ENCODE assay signal across 21 cellular contexts in the genomic region with DNA sequence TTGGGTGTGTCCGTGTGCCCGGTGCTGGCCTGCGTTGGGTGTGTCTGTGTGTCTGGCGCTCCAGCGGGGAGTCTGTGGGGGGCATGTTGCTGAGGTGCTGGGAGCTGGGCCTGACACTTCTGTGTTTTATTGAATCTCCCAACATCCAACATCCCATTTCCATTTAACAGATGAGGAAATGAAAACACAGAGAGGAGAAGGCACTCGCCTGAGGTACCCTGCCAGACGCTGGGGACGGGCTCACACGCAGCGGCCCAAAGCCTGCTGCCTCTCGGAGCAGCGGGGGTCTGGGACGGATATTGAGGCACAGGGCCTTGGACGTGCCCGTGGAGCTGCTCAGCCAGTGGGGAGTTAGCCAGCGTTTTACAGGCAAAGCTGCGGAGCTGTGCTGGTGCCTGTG.
A peak's percentile ranks its signal among the peaks of the same experiment; 100 is the strongest.
DNase-seq lines count a peak whose midpoint lies in the region; ATAC-seq and TF ChIP-seq lines count a peak whose summit lies in the region.
"Had no signal": no experiment of that assay in that cellular context is flagged by ENCODE, and none has a peak within 500 bp of the region (broad histone marks: within the 10 kb centered on the region; RNA-seq: fewer than 3 reads in every experiment).

No MANE protein-coding gene starts in this region.

- H3K4me3 Mint-ChIP-seq in T-helper 2 cell treated with Interferon-gamma antibody and Interleukin-4, amounts not matched to agents 5 μg/mL and 100 μg/mL, for 36 hours = peak overlapping the region; percentile 63
- H3K4me3 Mint-ChIP-seq in osteocyte (ENCODE audit: unreplicated experiment) = no peak overlapping the region
- H3K4me3 Mint-ChIP-seq: B cell, naive B cell had no signal

- peak overlapping the region; percentile 89 for H3K27ac Mint-ChIP-seq in T-helper 2 cell treated with Interferon-gamma antibody and Interleukin-4, amounts not matched to agents 5 μg/mL and 100 μg/mL, for 36 hours
- no peak overlapping the region for H3K27ac Mint-ChIP-seq in osteocyte (ENCODE audit: unreplicated experiment)
- H3K27ac Mint-ChIP-seq: B cell had no signal

- intact Hi-C loops in vagina (cut with DNase I) = no loop called here

- no peak overlapping the region for H3K4me3 ChIP-seq in vagina
- H3K4me3 ChIP-seq: K562, tibial nerve had no signal

- no peak for TF ChIP-seq CTCF in osteocyte (IDR thresholded peaks at IDR 0.05)
- TF ChIP-seq CTCF in vagina (IDR thresholded peaks at IDR 0.05) = no peak

- no peaks in the 10 kb centered on the region for H3K4me1 ChIP-seq in vagina
- H3K4me1 ChIP-seq: tibial nerve had no signal

- H3K36me3 Mint-ChIP-seq in T-helper 2 cell treated with Interferon-gamma antibody and Interleukin-4, amounts not matched to agents 5 μg/mL and 100 μg/mL, for 36 hours (ENCODE audit: low read depth) = peaks cover 29% of the 10 kb centered on the region
- H3K36me3 Mint-ChIP-seq in osteocyte (ENCODE audit: unreplicated experiment) = no peaks in the 10 kb centered on the region

- H3K27ac ChIP-seq in cingulate gyrus (ENCODE audit: low read depth, low read length) (peak overlapping the region; percentile 44), vagina (no peak overlapping the region)
- H3K27ac ChIP-seq: tibial nerve had no signal

- peaks cover 26% of the 10 kb centered on the region for H3K4me1 Mint-ChIP-seq in T-helper 2 cell treated with Interferon-gamma antibody and Interleukin-4, amounts not matched to agents 5 μg/mL and 100 μg/mL, for 36 hours (ENCODE audit: low read depth)
- H3K4me1 Mint-ChIP-seq in osteocyte (ENCODE audit: unreplicated experiment) = no peaks in the 10 kb centered on the region
- H3K4me1 Mint-ChIP-seq: B cell, naive B cell had no signal

- H3K9me3 ChIP-seq in vagina = peaks cover 8% of the 10 kb centered on the region

- H3K27me3 Mint-ChIP-seq in T-helper 2 cell treated with Interferon-gamma antibody and Interleukin-4, amounts not matched to agents 5 μg/mL and 100 μg/mL, for 36 hours (ENCODE audit: low read depth) = peaks cover 8% of the 10 kb centered on the region
- H3K27me3 Mint-ChIP-seq in osteocyte (ENCODE audit: unreplicated experiment) = peaks cover 7% of the 10 kb centered on the region

- no peaks in the 10 kb centered on the region for H3K27me3 ChIP-seq in vagina
- H3K27me3 ChIP-seq: tibial nerve had no signal

- no peak for DNase-seq in T-helper 2 cell treated with Interferon-gamma antibody and Interleukin-4, amounts not matched to agents 5 μg/mL and 100 μg/mL, for 36 hours (ENCODE audit: low spot score)
- DNase-seq in T-helper 2 cell = no peak
- peak; percentile 12 for DNase-seq in D341Med (ENCODE audit: low spot score)
- peak; percentile 75 for DNase-seq in osteocyte (ENCODE audit: extremely low spot score, unreplicated experiment)
- DNase-seq in vagina (ENCODE audit: extremely low spot score in 2 of 2) = no peak
- no peak for DNase-seq in NCI-H345 (lab: John Stamatoyannopoulos, UW)
- DNase-seq: 8988T; activated T-cell treated with anti-CD3 and anti-CD28 coated beads for 4 hours; mesenchymal stem cell; MM.1S; naive B cell; NCI-H1436 treated with DMSO at 0.1 percent for 48 hours; NCI-H524; RPMI8226; stimulated activated CD4-positive, alpha-beta T cell treated with anti-CD3 and anti-CD28 coated beads, Interleukin-1b, Interleukin-23, amount 100 ng/mL, for 48 hours had no signal

- TF ChIP-seq POLR2A in vagina (IDR thresholded peaks at IDR 0.05) = no peak

- no peak for ATAC-seq in GM19395 (IDR thresholded peaks at IDR 0.05; ENCODE audit: unreplicated experiment)
- ATAC-seq: K562, SK-N-SH treated with all-trans-retinoic acid at 6 μM for 48 hours had no signal

- H3K9me3 Mint-ChIP-seq in T-helper 2 cell treated with Interferon-gamma antibody and Interleukin-4, amounts not matched to agents 5 μg/mL and 100 μg/mL, for 36 hours = peaks cover 26% of the 10 kb centered on the region
- H3K9me3 Mint-ChIP-seq in osteocyte (ENCODE audit: unreplicated experiment) = peaks cover 22% of the 10 kb centered on the region

- H3K36me3 ChIP-seq in vagina = no peaks in the 10 kb centered on the region
- H3K36me3 ChIP-seq: tibial nerve had no signal

Comparison
In these comparisons a context has a peak if more than half of its experiments do, and no peak if none do; other contexts are left out.
1. DNase-seq: peak in D341Med (single experiment) and osteocyte (single experiment); none in T-helper 2 cell treated with Interferon-gamma antibody and Interleukin-4, amounts not matched to agents 5 μg/mL and 100 μg/mL, for 36 hours (single experiment), T-helper 2 cell (0 of 5), vagina (0 of 2) and NCI-H345 (single experiment).